13 cellular contexts compared by ENCODE assay signal in the genomic region with DNA sequence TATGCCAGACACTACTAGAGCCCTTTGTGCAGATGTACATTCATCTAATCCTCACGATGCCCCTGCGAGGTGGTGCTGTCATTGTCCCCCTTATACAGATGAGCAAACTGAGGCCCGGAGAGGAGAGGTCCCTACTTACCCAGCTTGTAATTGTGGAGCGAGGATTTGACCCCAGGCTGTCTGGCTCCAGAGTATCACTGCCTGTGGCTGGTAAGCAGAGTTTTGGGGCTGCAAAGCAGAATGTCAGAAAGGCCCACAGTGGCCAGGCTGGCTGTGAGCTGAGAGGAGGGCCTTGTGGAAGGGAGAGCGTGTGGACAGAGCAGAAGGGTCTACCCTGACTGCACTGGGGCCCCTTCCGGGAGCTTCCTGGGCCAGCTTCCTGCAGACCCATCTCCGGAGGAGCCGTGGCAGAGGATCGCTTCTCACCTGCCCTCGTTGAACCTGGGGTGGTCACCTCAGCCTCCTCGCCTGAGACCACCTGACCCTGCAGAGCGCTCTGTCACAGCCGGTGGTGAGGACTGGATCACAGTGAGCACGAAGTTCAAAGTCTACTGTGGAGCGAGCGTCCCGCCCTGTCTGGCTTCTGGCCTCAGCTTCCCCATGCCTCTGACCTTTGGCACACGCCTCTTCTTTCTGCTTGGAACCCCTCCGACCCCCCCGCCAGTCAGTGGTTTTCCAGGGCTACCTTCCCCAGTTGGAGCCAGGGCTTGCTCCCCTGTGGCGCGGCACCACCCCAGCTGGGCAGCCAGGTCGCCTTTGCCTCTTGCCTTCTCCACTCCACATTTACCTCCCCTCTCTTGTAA. TPM values are rescaled to one million over a fixed set of nuclear protein-coding genes. Genes with fewer than 3 reads are reported as not detected.
DNase-seq lines count a peak whose midpoint lies in the region; ATAC-seq and TF ChIP-seq lines count a peak whose summit lies in the region.
"Had no signal": no experiment of that assay in that cellular context is flagged by ENCODE, and none has a peak within 500 bp of the region (broad histone marks: within the 10 kb centered on the region; RNA-seq: fewer than 3 reads in every experiment).

No MANE protein-coding gene starts in this region.

- H3K4me1 Mint-ChIP-seq in CD14-positive monocyte (peaks cover 94% of the 10 kb centered on the region), IgD-negative memory B cell (peaks cover 36 to 39% (median 38%) of the 10 kb centered on the region in 3 donors), glutamatergic neuron (ENCODE audit: low read depth, unreplicated experiment) (peaks cover 47% of the 10 kb centered on the region), natural killer cell (peaks cover 56 to 84% of the 10 kb centered on the region in 2 donors)

- H3K4me3 Mint-ChIP-seq in CD14-positive monocyte (no peak overlapping the region), IgD-negative memory B cell (peak overlapping the region in 1 of 4 donors; percentile 9), glutamatergic neuron (ENCODE audit: unreplicated experiment) (peak overlapping the region; percentile 10), natural killer cell (no peak overlapping the region)

- no peaks in the 10 kb centered on the region for H3K9me3 Mint-ChIP-seq in CD14-positive monocyte
- H3K9me3 Mint-ChIP-seq in IgD-negative memory B cell: peaks cover 0 to 3% (median 2%) of the 10 kb centered on the region in 3 donors
- peaks cover 9% of the 10 kb centered on the region for H3K9me3 Mint-ChIP-seq in glutamatergic neuron (ENCODE audit: unreplicated experiment)
- no peaks in the 10 kb centered on the region for H3K9me3 Mint-ChIP-seq in natural killer cell

- no peak for TF ChIP-seq CTCF in CD14-positive monocyte (IDR thresholded peaks at IDR 0.05)
- no peak for TF ChIP-seq CTCF in glutamatergic neuron (IDR thresholded peaks at IDR 0.05; ENCODE audit: partially characterized antibody, unreplicated experiment)
- no peak for TF ChIP-seq CTCF in natural killer cell (IDR thresholded peaks at IDR 0.05)

- peaks cover 61 to 63% of the 10 kb centered on the region in 2 donors for H3K36me3 Mint-ChIP-seq in CD14-positive monocyte
- no peaks in the 10 kb centered on the region for H3K36me3 Mint-ChIP-seq in IgD-negative memory B cell
- peaks cover 4% of the 10 kb centered on the region for H3K36me3 Mint-ChIP-seq in glutamatergic neuron (ENCODE audit: unreplicated experiment)
- peaks cover 7% of the 10 kb centered on the region for H3K36me3 Mint-ChIP-seq in natural killer cell

- peaks cover 0 to 5% (median 0%) of the 10 kb centered on the region in 3 donors for H3K27me3 Mint-ChIP-seq in CD14-positive monocyte (ENCODE audit: low read depth in 3 of 3)
- H3K27me3 Mint-ChIP-seq in IgD-negative memory B cell: peaks cover 1% of the 10 kb centered on the region
- peaks cover 10% of the 10 kb centered on the region for H3K27me3 Mint-ChIP-seq in glutamatergic neuron (ENCODE audit: unreplicated experiment)
- H3K27me3 Mint-ChIP-seq in natural killer cell (ENCODE audit: low read depth in 2 of 2): no peaks in the 10 kb centered on the region

- peak overlapping the region; percentile 77 to 94 (median 89) for H3K27ac Mint-ChIP-seq in CD14-positive monocyte
- peak overlapping the region in 2 of 3 donors; percentile 66 to 89 for H3K27ac Mint-ChIP-seq in IgD-negative memory B cell
- no peak overlapping the region for H3K27ac Mint-ChIP-seq in glutamatergic neuron (ENCODE audit: unreplicated experiment)
- H3K27ac Mint-ChIP-seq in natural killer cell: peak overlapping the region; percentile 36 to 77

- DNase-seq in CD14-positive monocyte (ENCODE audit: low spot score) (no peak), glutamatergic neuron (no peak), natural killer cell (no peak), NCI-H2227 (lab: John Stamatoyannopoulos, UW; ENCODE audit: unreplicated experiment) (no peak), DMS 273 (lab: John Stamatoyannopoulos, UW; ENCODE audit: unreplicated experiment) (no peak), glomerular visceral epithelial cell (ENCODE audit: extremely low spot score) (no peak)
- DNase-seq: activated CD4-positive, alpha-beta T cell treated with anti-CD3 and anti-CD28 coated beads for 48 hours; AML-193; GOT3; head of caudate nucleus had no signal

- intact Hi-C loops in CD14-positive monocyte (cut with micrococcal nuclease) (no loop called here), natural killer cell (cut with micrococcal nuclease) (no loop called here)

- ATAC-seq in natural killer cell (no peak), GM19328 (IDR thresholded peaks at IDR 0.05; ENCODE audit: unreplicated experiment) (no peak)
- ATAC-seq: psoas muscle had no signal

RNA-seq across cellular contexts. Expression of gene CMIP, which starts 12.1 kb away (rescaled TPM):
- polyA plus RNA-seq in CD14-positive monocyte: under 1 TPM; 0.85 to 0.93 TPM
- 1.4 TPM for polyA plus RNA-seq in IgD-negative memory B cell
- total RNA-seq in glutamatergic neuron (ENCODE audit: unreplicated experiment): 163 TPM
- total RNA-seq in natural killer cell: 100 to 1,000 TPM in 1 of 3 donors, 10 to 100 TPM in 2; 88.2 to 115 (median 91.5) TPM
